In the genomic region with DNA sequence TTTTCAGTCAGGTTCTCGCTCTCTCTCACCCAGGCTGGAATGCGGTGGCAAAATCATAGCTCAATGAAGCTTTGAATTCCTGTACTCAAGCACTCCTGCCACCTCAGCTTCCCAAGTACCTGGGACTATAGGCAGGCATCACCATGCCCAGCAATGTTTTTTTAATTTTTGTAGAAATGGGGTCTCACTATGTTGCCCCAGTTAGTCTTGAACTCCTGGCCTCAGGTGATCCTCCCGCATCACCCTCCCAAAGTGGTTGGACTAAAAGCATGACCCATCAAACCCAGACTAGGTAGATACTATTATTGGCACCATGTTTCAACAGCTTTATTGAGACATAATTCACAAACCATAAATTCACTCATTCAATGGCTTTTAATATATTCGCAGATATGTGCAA, we compare ENCODE assay signal across 7 cellular contexts.
"Had no signal": no experiment of that assay in that cellular context is flagged by ENCODE, and none has a peak within 500 bp of the region (broad histone marks: within the 10 kb centered on the region; RNA-seq: fewer than 3 reads in every experiment).

No MANE protein-coding gene starts in this region.

- FAIRE-seq: HTR-8/SVneo had no signal

- H3K9me3 Mint-ChIP-seq: IgD-negative memory B cell had no signal

- H3K9ac ChIP-seq: KMS-11 had no signal

- H3K4me2 ChIP-seq: KMS-11 had no signal

- H3K27ac ChIP-seq: HL-60, KMS-11 had no signal

- H3K4me3 Mint-ChIP-seq: IgD-negative memory B cell had no signal

- H3K27me3 Mint-ChIP-seq: IgD-negative memory B cell had no signal

- DNase-seq: IMR-90, KBM-7, KG1 had no signal

- H3K4me1 Mint-ChIP-seq: IgD-negative memory B cell had no signal
